ENCODE assay signal across 8 cellular contexts in the genomic region with DNA sequence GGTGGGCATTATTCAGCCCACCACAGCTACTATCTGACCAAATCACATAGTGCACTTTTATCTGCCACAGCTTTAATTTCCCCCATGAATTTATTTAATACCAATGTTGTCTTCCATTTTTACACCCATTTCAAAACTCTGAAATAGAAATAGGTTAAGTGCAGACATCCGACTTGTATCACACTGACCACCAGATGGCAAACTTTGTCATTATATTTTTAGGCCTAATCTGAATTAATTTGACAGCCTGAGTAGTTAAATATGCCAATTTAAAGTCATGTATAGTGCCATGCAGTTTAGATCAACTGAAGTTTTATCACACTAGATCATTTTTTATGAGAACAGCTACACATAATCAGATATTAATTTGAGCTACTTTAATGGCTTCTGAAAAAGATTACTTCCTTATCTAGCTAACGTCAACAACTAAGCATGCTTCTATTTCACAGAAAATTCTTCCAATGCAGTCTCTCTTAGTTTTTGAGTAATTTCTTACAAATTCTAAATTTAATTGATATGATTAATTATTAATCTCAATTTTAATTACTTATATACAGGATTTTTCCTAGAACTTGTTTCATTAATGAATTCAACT.
DNase-seq lines count a peak whose midpoint lies in the region; ATAC-seq and TF ChIP-seq lines count a peak whose summit lies in the region.

No MANE protein-coding gene starts in this region.

- peak; percentile 12 to 37 for DNase-seq in cardiac muscle cell (ENCODE audit: low read depth in 1 of 2, low spot score in 1 of 2)
- no peak for DNase-seq in Right ventricle myocardium superior
- DNase-seq in NT2/D1 (ENCODE audit: low read depth, low spot score) = peak; percentile 2
- DNase-seq in fibroblast of pulmonary artery (ENCODE audit: low read depth) = peak; percentile 46
- no peak for DNase-seq in thoracic aorta (ENCODE audit: low spot score)
- DNase-seq in posterior vena cava (ENCODE audit: low spot score) = no peak
- DNase-seq in stimulated activated CD4-positive, alpha-beta T cell treated with anti-CD3 and anti-CD28 coated beads, Interleukin-4, amount 100 ng/mL, for 24 hours = no peak

- H3K27ac ChIP-seq in cardiac muscle cell (no peak overlapping the region), thoracic aorta (no peak overlapping the region)

- ATAC-seq in Right ventricle myocardium superior (ENCODE audit: poor library complexity) (no peak), thoracic aorta (ENCODE audit: insufficient number of reproducible peaks, low FRiP score, low read depth) (no peak), GM19452 (IDR thresholded peaks at IDR 0.05; ENCODE audit: unreplicated experiment) (no peak)

- no peak overlapping the region for H3K9ac ChIP-seq in NT2/D1 (ENCODE audit: insufficient read length, low read depth)

- intact Hi-C loops in Right ventricle myocardium superior (cut with DNase I) = loop anchor here (10.0 kb wide), 1 partner anchor 578 kb away; no protein-coding TSS in a partner anchor
- intact Hi-C loops in posterior vena cava (cut with DNase I) = no loop called here

- H3K4me3 ChIP-seq in cardiac muscle cell (no peak overlapping the region), NT2/D1 (ENCODE audit: insufficient read length, low read depth) (no peak overlapping the region), fibroblast of pulmonary artery (replicated peaks; ENCODE audit: low read depth, low read length) (no peak overlapping the region), thoracic aorta (no peak overlapping the region)

- H3K27me3 ChIP-seq in cardiac muscle cell = no peaks in the 10 kb centered on the region
- no peaks in the 10 kb centered on the region for H3K27me3 ChIP-seq in NT2/D1 (ENCODE audit: insufficient read depth, insufficient read length)
- H3K27me3 ChIP-seq in thoracic aorta (replicated peaks; ENCODE audit: insufficient read depth) = no peaks in the 10 kb centered on the region

- no peaks in the 10 kb centered on the region for H3K9me3 ChIP-seq in cardiac muscle cell (ENCODE audit: low read depth)
- H3K9me3 ChIP-seq in NT2/D1 (ENCODE audit: insufficient read depth, low read length) = no peaks in the 10 kb centered on the region
- H3K9me3 ChIP-seq in thoracic aorta = no peaks in the 10 kb centered on the region

- H3K36me3 ChIP-seq in cardiac muscle cell = no peaks in the 10 kb centered on the region
- no peaks in the 10 kb centered on the region for H3K36me3 ChIP-seq in NT2/D1 (ENCODE audit: insufficient read depth, insufficient read length, low read length)
- no peaks in the 10 kb centered on the region for H3K36me3 ChIP-seq in thoracic aorta

- H3K4me1 ChIP-seq in cardiac muscle cell (ENCODE audit: low read depth) (no peaks in the 10 kb centered on the region), NT2/D1 (ENCODE audit: insufficient read depth, insufficient read length) (no peaks in the 10 kb centered on the region), thoracic aorta (ENCODE audit: control insufficient read depth in 1 of 2, low read depth in 2 of 2) (peaks cover 6 to 7% of the 10 kb centered on the region in 2 donors)

- TF ChIP-seq CTCF in cardiac muscle cell (IDR thresholded peaks at IDR 0.05; ENCODE audit: low read depth, low read length) = peak; percentile 50
- TF ChIP-seq CTCF in fibroblast of pulmonary artery (IDR thresholded peaks at IDR 0.05; ENCODE audit: low read length, missing control alignments) = peak; percentile 53
- peak; percentile 52 for TF ChIP-seq CTCF in thoracic aorta (IDR thresholded peaks at IDR 0.05)

Comparison
In these comparisons a context has a peak if more than half of its experiments do, and no peak if none do; other contexts are left out.
1. DNase-seq: peak in cardiac muscle cell (2 of 2), NT2/D1 (single experiment) and fibroblast of pulmonary artery (single experiment); none in Right ventricle myocardium superior (single experiment), thoracic aorta (single experiment), posterior vena cava (single experiment) and stimulated activated CD4-positive, alpha-beta T cell treated with anti-CD3 and anti-CD28 coated beads, Interleukin-4, amount 100 ng/mL, for 24 hours (single experiment).
2. Peak in every context shown above with its lines, with median percentiles within 50 percentile points of each other: CTCF ChIP-seq.